ENCODE assay signal across 13 cellular contexts in the genomic region with DNA sequence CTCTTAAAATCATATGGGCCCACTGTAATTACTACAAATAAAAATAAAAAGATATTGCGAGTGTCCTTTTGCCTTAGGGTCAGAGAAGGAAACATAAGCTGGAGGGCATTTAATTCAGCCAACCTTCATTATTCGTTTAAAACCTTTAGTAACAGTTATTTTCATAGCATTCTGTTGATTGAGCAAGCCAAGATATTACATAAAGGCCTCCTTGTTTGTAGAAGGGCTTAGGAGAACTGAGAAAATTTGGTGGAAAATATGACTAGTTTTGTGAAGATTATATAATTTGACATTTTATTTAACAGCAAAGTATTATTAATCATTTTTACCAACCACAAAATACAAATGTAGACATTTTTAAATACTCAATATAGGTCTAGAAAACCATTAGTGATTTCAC.
"Had no signal": no experiment of that assay in that cellular context is flagged by ENCODE, and none has a peak within 500 bp of the region (broad histone marks: within the 10 kb centered on the region; RNA-seq: fewer than 3 reads in every experiment).

No MANE protein-coding gene starts in this region.

- H3K27ac ChIP-seq: parathyroid adenoma, spleen, transverse colon had no signal

- H3K27me3 ChIP-seq: dorsolateral prefrontal cortex, esophagus muscularis mucosa, spleen, transverse colon had no signal

- H3K4me3 Mint-ChIP-seq: activated CD4-positive, alpha-beta T cell treated with anti-CD3 and anti-CD28 coated beads, Interleukin-2, amount 10 ng/mL, durations not matched to agents 7 days and 5 days; neural crest cell had no signal

- H3K27ac Mint-ChIP-seq: activated CD4-positive, alpha-beta T cell treated with anti-CD3 and anti-CD28 coated beads, Interleukin-2, amount 10 ng/mL, durations not matched to agents 7 days and 5 days had no signal

- H3K4me1 ChIP-seq: parathyroid adenoma, spleen had no signal

- H3K9ac ChIP-seq: parathyroid adenoma had no signal

- H3K36me3 ChIP-seq: esophagus muscularis mucosa, spleen, transverse colon had no signal

- H3K4me3 ChIP-seq: dorsolateral prefrontal cortex, esophagus muscularis mucosa, spleen, transverse colon had no signal

- H3K27me3 Mint-ChIP-seq: activated CD4-positive, alpha-beta T cell treated with anti-CD3 and anti-CD28 coated beads, Interleukin-2, amount 10 ng/mL, durations not matched to agents 7 days and 5 days had no signal

- DNase-seq: activated CD4-positive, alpha-beta T cell treated with anti-CD3 and anti-CD28 coated beads, Interleukin-2, amount 10 ng/mL, durations not matched to agents 7 days and 5 days; activated CD4-positive, CD25-positive, alpha-beta regulatory T cell; activated naive CD4-positive, alpha-beta T cell treated with anti-CD3 and anti-CD28 coated beads, Interleukin-2, amount 50 U/mL, for 16 hours; activated T-cell treated with anti-CD3 and anti-CD28 coated beads, Interleukin-2, amount 50 U/mL, for 1 hour; dorsolateral prefrontal cortex; glutamatergic neuron; spleen; stimulated activated CD4-positive, alpha-beta T cell treated with anti-CD3 and anti-CD28 coated beads, Interleukin-1b, Interleukin-23, amount 100 ng/mL, for 48 hours; stimulated activated naive CD4-positive, alpha-beta T cell treated with Interleukin-2 at 50 U/mL for 16 hours; transverse colon had no signal

- H3K4me1 Mint-ChIP-seq: activated CD4-positive, alpha-beta T cell treated with anti-CD3 and anti-CD28 coated beads, Interleukin-2, amount 10 ng/mL, durations not matched to agents 7 days and 5 days; neural crest cell had no signal

- H3K9me3 ChIP-seq: esophagus muscularis mucosa, spleen, transverse colon had no signal

- H3K9me3 Mint-ChIP-seq: activated CD4-positive, alpha-beta T cell treated with anti-CD3 and anti-CD28 coated beads, Interleukin-2, amount 10 ng/mL, durations not matched to agents 7 days and 5 days; neural crest cell had no signal
